ENCODE assay signal across 17 cellular contexts in the genomic region with DNA sequence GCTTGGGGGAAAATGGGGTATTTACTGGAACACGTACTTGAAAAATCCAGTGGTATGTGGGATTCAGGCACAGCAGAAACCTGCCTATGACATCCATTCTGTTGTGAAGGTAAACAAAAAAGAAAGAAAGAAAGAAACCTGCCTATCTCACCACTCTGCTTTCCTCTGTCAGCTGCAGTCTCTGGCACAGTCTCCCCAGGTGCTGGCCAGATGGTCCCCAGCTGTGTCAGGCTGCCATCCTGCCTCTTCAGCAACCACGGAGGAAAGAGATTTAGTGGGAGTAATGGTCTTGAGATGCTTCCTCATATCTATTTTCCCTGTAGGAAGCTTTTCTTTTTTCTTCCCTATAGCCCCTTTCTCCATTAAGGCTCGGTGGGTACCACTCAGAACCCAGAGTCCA. TPM values are rescaled to one million over a fixed set of nuclear protein-coding genes. Genes with fewer than 3 reads are reported as not detected.
A peak's percentile ranks its signal among the peaks of the same experiment; 100 is the strongest.
DNase-seq lines count a peak whose midpoint lies in the region; ATAC-seq and TF ChIP-seq lines count a peak whose summit lies in the region.
"Had no signal": no experiment of that assay in that cellular context is flagged by ENCODE, and none has a peak within 500 bp of the region (broad histone marks: within the 10 kb centered on the region; RNA-seq: fewer than 3 reads in every experiment).

No MANE protein-coding gene starts in this region.

- intact Hi-C loops in activated naive CD4-positive, alpha-beta T cell treated with anti-CD3 and anti-CD28 coated beads for 36 hours (cut with micrococcal nuclease) = no loop called here
- intact Hi-C loops in posterior vena cava (cut with DNase I) = loop anchor here in 1 of 2 donors (5.0 kb wide), 1 partner anchor 578 kb away; no protein-coding TSS in a partner anchor

- H3K4me2 ChIP-seq in MM.1S (ENCODE audit: low read depth, low read length) = 0 out of 2 replicates have a peak overlapping the region, but pooled peaks have one; percentile 1
- H3K4me2 ChIP-seq: PC-9 had no signal

- H3F3A ChIP-seq in MM.1S (ENCODE audit: insufficient read depth, low read length) = no peaks in the 10 kb centered on the region

- peaks cover 3% of the 10 kb centered on the region for H3K36me3 Mint-ChIP-seq in activated naive CD4-positive, alpha-beta T cell treated with anti-CD3 and anti-CD28 coated beads, Interleukin-2, amount 10 ng/mL, durations not matched to agents 7 days and 5 days
- no peaks in the 10 kb centered on the region for H3K36me3 Mint-ChIP-seq in activated naive CD4-positive, alpha-beta T cell treated with anti-CD3 and anti-CD28 coated beads for 36 hours (ENCODE audit: low read depth)
- no peaks in the 10 kb centered on the region for H3K36me3 Mint-ChIP-seq in osteocyte (ENCODE audit: unreplicated experiment)

- H3K27me3 Mint-ChIP-seq in activated naive CD4-positive, alpha-beta T cell treated with anti-CD3 and anti-CD28 coated beads, Interleukin-2, amount 10 ng/mL, durations not matched to agents 7 days and 5 days = peaks cover 31% of the 10 kb centered on the region
- H3K27me3 Mint-ChIP-seq in activated naive CD4-positive, alpha-beta T cell treated with anti-CD3 and anti-CD28 coated beads for 36 hours (ENCODE audit: low read depth) = no peaks in the 10 kb centered on the region
- H3K27me3 Mint-ChIP-seq in osteocyte (ENCODE audit: unreplicated experiment) = no peaks in the 10 kb centered on the region

- H3K9me3 Mint-ChIP-seq in activated naive CD4-positive, alpha-beta T cell treated with anti-CD3 and anti-CD28 coated beads, Interleukin-2, amount 10 ng/mL, durations not matched to agents 7 days and 5 days = no peaks in the 10 kb centered on the region
- no peaks in the 10 kb centered on the region for H3K9me3 Mint-ChIP-seq in activated naive CD4-positive, alpha-beta T cell treated with anti-CD3 and anti-CD28 coated beads for 36 hours
- H3K9me3 Mint-ChIP-seq in osteocyte (ENCODE audit: unreplicated experiment) = peaks cover 14% of the 10 kb centered on the region

- no peaks in the 10 kb centered on the region for H3K9me3 ChIP-seq in MM.1S (replicated peaks; ENCODE audit: insufficient read depth, low read length)
- H3K9me3 ChIP-seq: lower lobe of right lung, thoracic aorta had no signal

- no peaks in the 10 kb centered on the region for H3K27me3 ChIP-seq in MM.1S (replicated peaks; ENCODE audit: insufficient read depth, low read length)

- peak overlapping the region; percentile 14; the same call in 1 of the 2 replicates for H3K27ac ChIP-seq in MM.1S (ENCODE audit: low read length)
- H3K27ac ChIP-seq: lower lobe of right lung, PC-9, thoracic aorta, WERI-Rb-1 had no signal

- CTCF ChIA-PET in activated naive CD4-positive, alpha-beta T cell treated with anti-CD3 and anti-CD28 coated beads, Interleukin-2, amount 10 ng/mL, durations not matched to agents 7 days and 5 days (lab: Charles Lee) = interaction anchor here (0.8 to 1.6 kb wide), 4 partner anchors 14 to 73 kb away, joined by 3 to 8 read pairs (median 4); no protein-coding TSS in a partner anchor
- CTCF ChIA-PET in activated naive CD4-positive, alpha-beta T cell treated with anti-CD3 and anti-CD28 coated beads for 36 hours (lab: Charles Lee) = interaction anchor here (1.2 to 2.2 kb wide), 2 partner anchors 14 to 26 kb away, joined by 3 to 7 read pairs; no protein-coding TSS in a partner anchor

- H3K9ac ChIP-seq in MM.1S (ENCODE audit: low read length) = no peak overlapping the region

- no peaks in the 10 kb centered on the region for H3K79me2 ChIP-seq in MM.1S (ENCODE audit: low read length)

- no peak overlapping the region for H3K4me3 ChIP-seq in MM.1S (ENCODE audit: low read length)
- H3K4me3 ChIP-seq: GM12878, lower lobe of right lung, PC-9, thoracic aorta had no signal

- no peak for ATAC-seq in SK-N-SH treated with all-trans-retinoic acid at 6 μM for 48 hours
- ATAC-seq in left lobe of liver = no peak
- ATAC-seq: GM12878, lower lobe of right lung, right cardiac atrium had no signal

- no peaks in the 10 kb centered on the region for H3K9me2 ChIP-seq in MM.1S (replicated peaks; ENCODE audit: insufficient read depth, low read length)

- peaks cover 33% of the 10 kb centered on the region for H3K4me1 Mint-ChIP-seq in activated naive CD4-positive, alpha-beta T cell treated with anti-CD3 and anti-CD28 coated beads, Interleukin-2, amount 10 ng/mL, durations not matched to agents 7 days and 5 days
- peaks cover 24% of the 10 kb centered on the region for H3K4me1 Mint-ChIP-seq in activated naive CD4-positive, alpha-beta T cell treated with anti-CD3 and anti-CD28 coated beads for 36 hours (ENCODE audit: low read depth)
- peaks cover 38% of the 10 kb centered on the region for H3K4me1 Mint-ChIP-seq in osteocyte (ENCODE audit: unreplicated experiment)

- H2AFZ ChIP-seq in MM.1S (ENCODE audit: low read length) = no peak overlapping the region
- H2AFZ ChIP-seq: PC-9 had no signal

- H3K4me3 Mint-ChIP-seq in activated naive CD4-positive, alpha-beta T cell treated with anti-CD3 and anti-CD28 coated beads, Interleukin-2, amount 10 ng/mL, durations not matched to agents 7 days and 5 days = peak overlapping the region; percentile 21
- no peak overlapping the region for H3K4me3 Mint-ChIP-seq in activated naive CD4-positive, alpha-beta T cell treated with anti-CD3 and anti-CD28 coated beads for 36 hours
- no peak overlapping the region for H3K4me3 Mint-ChIP-seq in osteocyte (ENCODE audit: unreplicated experiment)

- no peak for TF ChIP-seq CTCF in MM.1S (IDR thresholded peaks at IDR 0.05; ENCODE audit: low read length)
- TF ChIP-seq CTCF in osteocyte (IDR thresholded peaks at IDR 0.05) = no peak

- DNase-seq in activated naive CD4-positive, alpha-beta T cell treated with anti-CD3 and anti-CD28 coated beads, Interleukin-2, amount 10 ng/mL, durations not matched to agents 7 days and 5 days = no peak
- no peak for DNase-seq in activated naive CD4-positive, alpha-beta T cell treated with anti-CD3 and anti-CD28 coated beads for 36 hours
- DNase-seq in MM.1S (peak; percentile 43), osteocyte (ENCODE audit: extremely low spot score, unreplicated experiment) (peak; percentile 44), NOMO-1 (lab: John Stamatoyannopoulos, UW; ENCODE audit: unreplicated experiment in 2 of 2) (no peak), posterior vena cava (ENCODE audit: low spot score) (no peak), left lobe of liver (ENCODE audit: low spot score) (no peak)
- DNase-seq: activated gamma-delta T cell, cortex of kidney, lower lobe of right lung, NCI-H226, PC-9, right cardiac atrium, WERI-Rb-1 had no signal

- no peaks in the 10 kb centered on the region for H4K20me1 ChIP-seq in MM.1S (ENCODE audit: insufficient read depth, low read length)

- H3K27ac Mint-ChIP-seq in activated naive CD4-positive, alpha-beta T cell treated with anti-CD3 and anti-CD28 coated beads, Interleukin-2, amount 10 ng/mL, durations not matched to agents 7 days and 5 days = no peak overlapping the region
- no peak overlapping the region for H3K27ac Mint-ChIP-seq in activated naive CD4-positive, alpha-beta T cell treated with anti-CD3 and anti-CD28 coated beads for 36 hours
- no peak overlapping the region for H3K27ac Mint-ChIP-seq in osteocyte (ENCODE audit: unreplicated experiment)

- H3K36me3 ChIP-seq in MM.1S (replicated peaks; ENCODE audit: insufficient read depth, low read length) = no peaks in the 10 kb centered on the region
- H3K36me3 ChIP-seq: lower lobe of right lung, thoracic aorta, WERI-Rb-1 had no signal

- H3K4me1 ChIP-seq in MM.1S (ENCODE audit: low read length) = peaks cover 21% of the 10 kb centered on the region

TF ChIP-seq in SK-N-SH treated with all-trans-retinoic acid at 6 μM for 48 hours, 23 proteins besides CTCF, POLR2A, EP300 and RAD21:
- TF ChIP-seq, protein P1, sequence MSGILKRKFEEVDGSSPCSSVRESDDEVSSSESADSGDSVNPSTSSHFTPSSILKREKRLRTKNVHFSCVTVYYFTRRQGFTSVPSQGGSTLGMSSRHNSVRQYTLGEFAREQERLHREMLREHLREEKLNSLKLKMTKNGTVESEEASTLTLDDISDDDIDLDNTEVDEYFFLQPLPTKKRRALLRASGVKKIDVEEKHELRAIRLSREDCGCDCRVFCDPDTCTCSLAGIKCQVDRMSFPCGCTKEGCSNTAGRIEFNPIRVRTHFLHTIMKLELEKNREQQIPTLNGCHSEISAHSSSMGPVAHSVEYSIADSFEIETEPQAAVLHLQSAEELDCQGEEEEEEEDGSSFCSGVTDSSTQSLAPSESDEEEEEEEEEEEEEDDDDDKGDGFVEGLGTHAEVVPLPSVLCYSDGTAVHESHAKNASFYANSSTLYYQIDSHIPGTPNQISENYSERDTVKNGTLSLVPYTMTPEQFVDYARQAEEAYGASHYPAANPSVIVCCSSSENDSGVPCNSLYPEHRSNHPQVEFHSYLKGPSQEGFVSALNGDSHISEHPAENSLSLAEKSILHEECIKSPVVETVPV (CRISPR knock-in tag; IDR thresholded peaks at IDR 0.05) = no peak
- TF ChIP-seq, protein P2, sequence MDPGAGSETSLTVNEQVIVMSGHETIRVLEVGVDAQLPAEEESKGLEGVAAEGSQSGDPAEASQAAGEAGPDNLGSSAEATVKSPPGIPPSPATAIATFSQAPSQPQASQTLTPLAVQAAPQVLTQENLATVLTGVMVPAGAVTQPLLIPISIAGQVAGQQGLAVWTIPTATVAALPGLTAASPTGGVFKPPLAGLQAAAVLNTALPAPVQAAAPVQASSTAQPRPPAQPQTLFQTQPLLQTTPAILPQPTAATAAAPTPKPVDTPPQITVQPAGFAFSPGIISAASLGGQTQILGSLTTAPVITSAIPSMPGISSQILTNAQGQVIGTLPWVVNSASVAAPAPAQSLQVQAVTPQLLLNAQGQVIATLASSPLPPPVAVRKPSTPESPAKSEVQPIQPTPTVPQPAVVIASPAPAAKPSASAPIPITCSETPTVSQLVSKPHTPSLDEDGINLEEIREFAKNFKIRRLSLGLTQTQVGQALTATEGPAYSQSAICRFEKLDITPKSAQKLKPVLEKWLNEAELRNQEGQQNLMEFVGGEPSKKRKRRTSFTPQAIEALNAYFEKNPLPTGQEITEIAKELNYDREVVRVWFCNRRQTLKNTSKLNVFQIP (CRISPR knock-in tag; IDR thresholded peaks at IDR 0.05; ENCODE audit: borderline replicate concordance, low read depth) = no peak
- TF ChIP-seq ZC3H10 (CRISPR knock-in tag; IDR thresholded peaks at IDR 0.05) (no peak), TOX (CRISPR knock-in tag; IDR thresholded peaks at IDR 0.05; ENCODE audit: borderline replicate concordance) (no peak), BACH2 (CRISPR knock-in tag; IDR thresholded peaks at IDR 0.05; ENCODE audit: borderline replicate concordance) (no peak), TCF4 (CRISPR knock-in tag; IDR thresholded peaks at IDR 0.05; ENCODE audit: borderline replicate concordance) (peak; percentile 67; the same call in 1 of the 2 replicates)

RNA-seq across cellular contexts. Expression of gene PXYLP1, which starts 2.5 kb away (rescaled TPM):
- total RNA-seq in activated naive CD4-positive, alpha-beta T cell treated with anti-CD3 and anti-CD28 coated beads for 36 hours = 1 to 10 TPM; 8.4 to 9.7 TPM
- total RNA-seq in osteocyte (21.2 and 21.9 TPM in 2 replicates), posterior vena cava (10 to 100 TPM; 11.0 to 13.8 TPM), left lobe of liver (3.7 TPM)

Comparison
In these comparisons a context has a peak if more than half of its experiments do, and no peak if none do; other contexts are left out.
1. DNase-seq: peak in MM.1S (single experiment) and osteocyte (single experiment); none in activated naive CD4-positive, alpha-beta T cell treated with anti-CD3 and anti-CD28 coated beads, Interleukin-2, amount 10 ng/mL, durations not matched to agents 7 days and 5 days (single experiment), activated naive CD4-positive, alpha-beta T cell treated with anti-CD3 and anti-CD28 coated beads for 36 hours (single experiment), NOMO-1 (0 of 2), posterior vena cava (single experiment) and left lobe of liver (single experiment).